In genomic region chr12:6452245-6452731, GRCh38 we compare ENCODE assay signal across 1 cellular context.
TF ChIP-seq lines count a peak whose summit lies in the region.

No MANE protein-coding gene starts in this region.

TF ChIP-seq in WTC11, 78 proteins besides CTCF, POLR2A, EP300 and RAD21 (continued from another document):
- TF ChIP-seq ATF2 (CRISPR knock-in tag; IDR thresholded peaks at IDR 0.05; ENCODE audit: borderline replicate concordance, low read depth) (no peak), ETV6 (CRISPR knock-in tag; IDR thresholded peaks at IDR 0.05) (no peak), PRDM15 (CRISPR knock-in tag; IDR thresholded peaks at IDR 0.05) (no peak), ESRRA (CRISPR knock-in tag; IDR thresholded peaks at IDR 0.05; ENCODE audit: borderline replicate concordance) (peak; percentile 99), IRF1 (CRISPR knock-in tag; IDR thresholded peaks at IDR 0.05) (no peak), USF1 (CRISPR knock-in tag; IDR thresholded peaks at IDR 0.05) (no peak)
